Comparison of ENCODE assay signal across 33 cellular contexts in the genomic region with DNA sequence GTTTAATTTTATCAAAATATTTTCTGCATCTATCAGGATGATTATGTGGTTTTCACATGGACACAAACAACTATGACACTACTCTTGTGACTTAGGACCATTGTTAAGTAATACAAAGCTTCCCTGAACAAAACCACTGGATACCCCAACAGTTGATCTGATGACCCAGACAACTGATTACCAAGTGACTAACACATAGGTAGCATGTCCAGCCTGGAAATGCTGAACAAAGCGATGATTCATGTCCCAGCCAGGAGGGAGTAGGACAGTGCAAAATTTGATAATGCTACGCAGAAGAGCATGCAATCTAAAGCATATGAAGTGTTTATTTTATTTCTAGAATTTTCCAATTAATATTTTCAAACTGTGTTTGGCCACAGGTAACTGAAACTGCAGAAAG. TPM values are rescaled to one million over a fixed set of nuclear protein-coding genes. Genes with fewer than 3 reads are reported as not detected.
"Had no signal": no experiment of that assay in that cellular context is flagged by ENCODE, and none has a peak within 500 bp of the region (broad histone marks: within the 10 kb centered on the region; RNA-seq: fewer than 3 reads in every experiment).

No MANE protein-coding gene starts in this region.

- H3K27me3 ChIP-seq: adrenal gland, esophagus squamous epithelium, ovary, sigmoid colon, vagina had no signal

- ATAC-seq: left colon; naive thymus-derived CD4-positive, alpha-beta T cell; stimulated activated memory B cell treated with anti-CD40 and anti-IgM and Interleukin-4, amounts not matched to agents 10 μg/mL and 1 μg/mL and 100 μg/mL, for 72 hours; stimulated activated naive CD8-positive, alpha-beta T cell treated with anti-CD3 and anti-CD28 coated beads, Interleukin-15, amount 100 ng/mL, for 72 hours had no signal

- DNase-seq: activated CD4-positive, alpha-beta T cell treated with anti-CD3 and anti-CD28 coated beads for 4 hours; activated CD4-positive, alpha-beta T cell treated with anti-CD3 and anti-CD28 coated beads, Interleukin-2, amount 50 U/mL, for 4 hours; activated CD8-positive, alpha-beta memory T cell treated with anti-CD3 and anti-CD28 coated beads for 24 hours; activated effector memory CD4-positive, alpha-beta T cell treated with anti-CD3 and anti-CD28 coated beads, Interleukin-2, amount 50 U/mL, for 16 hours; activated naive CD4-positive, alpha-beta T cell treated with anti-CD3 and anti-CD28 coated beads for 36 hours; activated naive CD8-positive, alpha-beta T cell treated with anti-CD3 and anti-CD28 coated beads for 36 hours; adrenal gland; aorta; caudate nucleus; cortex of kidney; esophagus squamous epithelium; glutamatergic neuron; left colon; naive thymus-derived CD4-positive, alpha-beta T cell; ovary; retina; sigmoid colon; stimulated activated CD4-positive, alpha-beta T cell treated with anti-CD3 and anti-CD28 coated beads, Interleukin-1b, Interleukin-23, amount 100 ng/mL, for 48 hours; stimulated activated CD4-positive, alpha-beta T cell treated with anti-CD3 and anti-CD28 coated beads, Interleukin-4, amount 100 ng/mL, for 4 hours; stimulated activated CD8-positive, alpha-beta memory T cell treated with anti-CD3 and anti-CD28 coated beads, Interleukin-4, amount 100 ng/mL, for 48 hours; stimulated activated naive CD8-positive, alpha-beta T cell treated with anti-CD3 and anti-CD28 coated beads, Interleukin-15, amount 100 ng/mL, for 72 hours; substantia nigra; T-helper 9 cell had no signal

- H3K9me3 ChIP-seq: adrenal gland, esophagus squamous epithelium, ovary, sigmoid colon, vagina had no signal

- H3K4me3 ChIP-seq: adrenal gland, esophagus squamous epithelium, ovary, sigmoid colon, smooth muscle cell, vagina had no signal

- H3K27ac ChIP-seq: adrenal gland, esophagus squamous epithelium, ovary, sigmoid colon, vagina, VCaP had no signal

- H3K4me1 ChIP-seq: adrenal gland, esophagus squamous epithelium, sigmoid colon, vagina had no signal

- H3K36me3 ChIP-seq: adrenal gland, esophagus squamous epithelium, ovary, sigmoid colon, vagina had no signal

RNA-seq across cellular contexts. Expression of gene PNLIP, which starts 8.9 kb away (rescaled TPM):
- total RNA-seq: activated naive CD4-positive, alpha-beta T cell treated with anti-CD3 and anti-CD28 coated beads for 36 hours; activated naive CD8-positive, alpha-beta T cell treated with anti-CD3 and anti-CD28 coated beads for 36 hours; chondrocyte; endothelial cell of umbilical vein; esophagus squamous epithelium; frontal cortex; mesothelial cell of epicardium; naive thymus-derived CD4-positive, alpha-beta T cell; progenitor cell of endocrine pancreas; sigmoid colon; smooth muscle cell; vagina had no signal

RNA-seq across cellular contexts. Expression of gene PNLIPRP1, which starts 53.9 kb away (rescaled TPM):
- total RNA-seq: activated naive CD4-positive, alpha-beta T cell treated with anti-CD3 and anti-CD28 coated beads for 36 hours; activated naive CD8-positive, alpha-beta T cell treated with anti-CD3 and anti-CD28 coated beads for 36 hours; chondrocyte; endothelial cell of umbilical vein; esophagus squamous epithelium; frontal cortex; liver; mesothelial cell of epicardium; naive thymus-derived CD4-positive, alpha-beta T cell; progenitor cell of endocrine pancreas; sigmoid colon; smooth muscle cell; vagina had no signal
